Comparison of ENCODE assay signal across 21 cellular contexts in the genomic region with DNA sequence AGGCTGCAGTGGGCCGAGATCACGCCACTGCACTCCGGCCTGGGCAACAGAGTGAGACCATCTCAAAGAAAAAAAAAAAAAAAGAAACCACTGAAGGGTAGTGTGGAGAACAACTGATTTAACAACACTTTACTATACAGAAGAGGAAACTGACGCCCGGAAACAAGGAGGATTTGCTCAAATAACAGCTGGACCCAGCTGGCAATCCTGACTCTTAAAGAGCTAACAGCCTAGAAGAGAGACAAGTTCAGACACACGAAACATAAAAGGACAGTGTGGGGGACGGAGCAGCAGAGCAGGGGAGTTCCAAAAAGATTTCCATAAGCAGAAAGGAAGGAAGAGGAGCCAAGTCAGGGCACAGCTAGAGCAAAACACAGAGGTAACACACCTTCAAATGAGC. TPM values are rescaled to one million over a fixed set of nuclear protein-coding genes. Genes with fewer than 3 reads are reported as not detected.
DNase-seq lines count a peak whose midpoint lies in the region; ATAC-seq, FAIRE-seq and TF ChIP-seq lines count a peak whose summit lies in the region.
"Had no signal": no experiment of that assay in that cellular context is flagged by ENCODE, and none has a peak within 500 bp of the region (broad histone marks: within the 10 kb centered on the region; RNA-seq: fewer than 3 reads in every experiment).

No MANE protein-coding gene starts in this region.

- no peak for ATAC-seq in K562
- no peak for ATAC-seq in HG02981 (IDR thresholded peaks at IDR 0.05; ENCODE audit: unreplicated experiment)
- ATAC-seq: CD8-positive, alpha-beta T cell had no signal

- no TSS peak for BruUV-seq in K562 (replicated peaks; lab: Mats Ljungman, UMichigan)

- H3K4me2 ChIP-seq in BLaER1 (peak overlapping the region; percentile 81), K562 (ENCODE audit: insufficient read depth, low read length) (no peak overlapping the region)
- H3K4me2 ChIP-seq: PC-9 had no signal

- CTCF ChIA-PET in K562 (lab: Yijun Ruan, JAX; ENCODE audit: low intra/inter-chr PET ratio) = no interaction called here

- POLR2A ChIA-PET in K562 (lab: Yijun Ruan, JAX) = interaction anchor here (0.8 to 1.7 kb wide), 2 partner anchors 10 to 30 kb away, joined by 3 to 6 read pairs; partner anchors contain the start of gene SCP2

- no peak overlapping the region for H3K4me3 ChIP-seq in BLaER1
- no peak overlapping the region for H3K4me3 ChIP-seq in K562
- H3K4me3 ChIP-seq in left ventricle myocardium inferior = peak overlapping the region; percentile 23
- H3K4me3 ChIP-seq in prostate gland = no peak overlapping the region
- H3K4me3 ChIP-seq in H7 (ENCODE audit: insufficient read depth, low read depth, low read length) = no peak overlapping the region
- H3K4me3 ChIP-seq: PC-9 had no signal

- TF ChIP-seq RAD21 in K562 (CRISPR knock-in tag; conservative IDR thresholded peaks at IDR 0.05 in 1 of 2, IDR thresholded peaks at IDR 0.05 in 1 of 2) = no peak

- H3K36me3 ChIP-seq in BLaER1 = no peaks in the 10 kb centered on the region
- H3K36me3 ChIP-seq in K562 (ENCODE audit: control insufficient read depth, insufficient read depth, low read length) = no peaks in the 10 kb centered on the region
- H3K36me3 ChIP-seq in left ventricle myocardium inferior = peaks cover 3% of the 10 kb centered on the region
- no peaks in the 10 kb centered on the region for H3K36me3 ChIP-seq in prostate gland
- H3K36me3 ChIP-seq in H7 (replicated peaks; ENCODE audit: control insufficient read depth, insufficient read depth, low read length) = no peaks in the 10 kb centered on the region

- 0 out of 2 replicates have a peak overlapping the region, but pooled peaks have one; percentile 5 for H2AFZ ChIP-seq in K562 (ENCODE audit: low read depth, low read length)
- H2AFZ ChIP-seq: PC-9 had no signal

- DNase-seq in K562 (ENCODE audit: extremely low read depth in 1 of 4, low spot score in 3 of 4) (no peak), left ventricle myocardium inferior (no peak), prostate gland (ENCODE audit: low spot score) (no peak), DMS79 treated with DMSO at 0.1 percent for 48 hours (lab: John Stamatoyannopoulos, UW) (no peak), GM19240 (ENCODE audit: insufficient read length, low spot score) (no peak), H7 (no peak)
- DNase-seq: ACHN; CD8-positive, alpha-beta T cell; DND-41; GDM1; HCEC 1CT; NCI-H1436 treated with DMSO at 0.1 percent for 48 hours; NCI-H2081 treated with DMSO at 0.1 percent for 48 hours; NCI-H226; NCI-H69; PC-9; SHP77 had no signal

- H3K9me1 ChIP-seq in K562 (ENCODE audit: control insufficient read depth, insufficient read depth, low read length) = no peaks in the 10 kb centered on the region

- TF ChIP-seq EP300 in K562 (IDR thresholded peaks at IDR 0.05; ENCODE audit: low read length) = no peak

- TF ChIP-seq POLR2A in K562 (conservative IDR thresholded peaks at IDR 0.05) (no peak), prostate gland (IDR thresholded peaks at IDR 0.05) (no peak)

- WGBS in K562 (ENCODE audit: insufficient coverage, low coverage, missing lambda C conversion rate) = 77% methylated on average over 7 of the region's 7 CpGs
- 65% methylated on average over 7 of the region's 7 CpGs for WGBS in prostate gland

- H3K27me3 ChIP-seq in BLaER1 (peaks cover 14% of the 10 kb centered on the region), K562 (ENCODE audit: control insufficient read depth in 2 of 2, insufficient read depth in 2 of 2, low read length in 2 of 2) (no peaks in the 10 kb centered on the region), left ventricle myocardium inferior (ENCODE audit: low read depth) (peaks cover 11% of the 10 kb centered on the region), prostate gland (replicated peaks; ENCODE audit: insufficient read depth) (no peaks in the 10 kb centered on the region), H7 (ENCODE audit: control insufficient read depth, insufficient read depth, low read length) (peaks cover 24% of the 10 kb centered on the region)

- H3K4me1 ChIP-seq in BLaER1 = peaks cover 30% of the 10 kb centered on the region
- peaks cover 15 to 19% of the 10 kb centered on the region in 2 experiments for H3K4me1 ChIP-seq in K562 (replicated peaks in 1 of 2; ENCODE audit: control insufficient read depth in 2 of 2, insufficient read depth in 2 of 2, low read length in 2 of 2)
- H3K4me1 ChIP-seq in left ventricle myocardium inferior = peaks cover 69% of the 10 kb centered on the region
- H3K4me1 ChIP-seq in prostate gland (replicated peaks) = peaks cover 3% of the 10 kb centered on the region

- peak overlapping the region; percentile 40; the same call in 1 of the 2 replicates for H3K27ac ChIP-seq in BLaER1
- no peak overlapping the region for H3K27ac ChIP-seq in K562 (ENCODE audit: extremely low read depth, low read depth, low read length)
- H3K27ac ChIP-seq in left ventricle myocardium inferior (replicated peaks) = peak overlapping the region; percentile 77
- peak overlapping the region; percentile 21 to 37 for H3K27ac ChIP-seq in prostate gland
- H3K27ac ChIP-seq: PC-9 had no signal

- in situ Hi-C loops in K562 (cut with MboI) = loop anchor here (25.0 kb wide), 1 partner anchor 270 kb away; the partner anchor contains the start of gene CPT2

- no peak for FAIRE-seq in K562 (lab: Jason Lieb, UNC)
- FAIRE-seq: D721Med, GM12892 had no signal

- peaks cover 16% of the 10 kb centered on the region for H3K9me3 ChIP-seq in BLaER1
- no peaks in the 10 kb centered on the region for H3K9me3 ChIP-seq in K562 (replicated peaks; ENCODE audit: control insufficient read depth, insufficient read depth, low read depth, low read length)
- no peaks in the 10 kb centered on the region for H3K9me3 ChIP-seq in left ventricle myocardium inferior (replicated peaks)
- no peaks in the 10 kb centered on the region for H3K9me3 ChIP-seq in prostate gland

- H3K79me2 ChIP-seq in K562 (ENCODE audit: control insufficient read depth, insufficient read depth, low read length) = no peaks in the 10 kb centered on the region

- no peak overlapping the region for H3K9ac ChIP-seq in BLaER1
- H3K9ac ChIP-seq in K562 (ENCODE audit: insufficient read depth in 1 of 2, low read depth in 2 of 2, low read length in 2 of 2) = no peak overlapping the region

- TF ChIP-seq CTCF in K562 (IDR thresholded peaks at IDR 0.05 in 2 of 3, conservative IDR thresholded peaks at IDR 0.05 in 1 of 3; ENCODE audit: insufficient read depth in 2 of 3, low read depth in 1 of 3, low read length in 3 of 3) (no peak), left ventricle myocardium inferior (IDR thresholded peaks at IDR 0.05; ENCODE audit: borderline replicate concordance) (no peak), prostate gland (IDR thresholded peaks at IDR 0.05) (no peak)

- H4K20me1 ChIP-seq in BLaER1 (no peaks in the 10 kb centered on the region), K562 (replicated peaks; ENCODE audit: control insufficient read depth, insufficient read depth, low read length) (no peaks in the 10 kb centered on the region)

- intact Hi-C loops in K562 (cut with micrococcal nuclease) = no loop called here
- intact Hi-C loops in left ventricle myocardium inferior (cut with micrococcal nuclease) = no loop called here
- intact Hi-C loops in prostate gland (cut with DNase I) = loop anchor here (5.0 kb wide), 1 partner anchor 515 kb away; the partner anchor contains the start of genes ORC1 and PRPF38A

TF ChIP-seq in K562, 482 proteins besides CTCF, POLR2A, EP300 and RAD21:
- TF ChIP-seq TCF3 (CRISPR knock-in tag; IDR thresholded peaks at IDR 0.05) = no peak
- no peak for TF ChIP-seq HDGF (IDR thresholded peaks at IDR 0.05)
TF ChIP-seq in K562: peak in this region for 0.

RNA-seq across cellular contexts. Expression of gene ECHDC2, which starts 4.4 kb away (rescaled TPM):
- 2.1 and 2.8 TPM in 2 replicates for total RNA-seq in K562 (2011; cell fraction: chromatin; rRNA removed; ENCODE audit: low replicate concordance)
- 0.83 and 1.8 TPM in 2 replicates for total RNA-seq in K562 (2011; cell fraction: nucleolus; rRNA removed)
- total RNA-seq in K562 (2011; cell fraction: nucleoplasm; rRNA removed) = 0.51 and 1.7 TPM in 2 replicates
- total RNA-seq in K562 (2014; rRNA removed) = not detected in 2 replicates
- total RNA-seq in K562 (2014; rRNA removed; fragmentation: Illumina TruSeq; extraction: Trizol) = 0.38 TPM in 1 of 2 replicates, not detected in the other
- 0.26 and 0.29 TPM in 2 replicates for total RNA-seq in K562 (2015; rRNA removed; fragmentation: Illumina TruSeq; extraction: Trizol)
- 0.69 and 1.5 TPM in 2 replicates for total RNA-seq in K562 (2021)
- 0.38 and 0.74 TPM in 2 replicates for polyA plus RNA-seq in K562 (2011; rRNA removed)
- 0.12 and 0.50 TPM in 2 replicates for polyA plus RNA-seq in K562 (2011; cell fraction: cytosol; rRNA removed)
- polyA plus RNA-seq in K562 (2011; cell fraction: nucleus; rRNA removed) = 1.1 and 1.6 TPM in 2 replicates
- polyA plus RNA-seq in K562 (2012) = 5.6 and 5.9 TPM in 2 replicates
- 0.17 TPM in 1 of 2 replicates, not detected in the other for polyA plus RNA-seq in K562 (2014; fragmentation: Illumina TruSeq; extraction: Trizol)
- polyA plus RNA-seq in K562 (2014; fragmentation: Nextera tagmentation; extraction: Ambion mirVana) = 1 to 10 TPM; 2.0 to 2.6 TPM
- polyA plus RNA-seq in K562 (2014; rRNA removed) = 0.12 and 1.3 TPM in 2 replicates
- polyA minus RNA-seq in K562 (2011; rRNA and poly(A)+ RNA removed) = 0.30 TPM in 1 of 2 replicates, not detected in the other
- polyA minus RNA-seq in K562 (2011; cell fraction: cytosol; rRNA and poly(A)+ RNA removed) = not detected in 2 replicates
- 0.13 and 1.3 TPM in 2 replicates for polyA minus RNA-seq in K562 (2011; cell fraction: nucleus; rRNA and poly(A)+ RNA removed)
- total RNA-seq in left ventricle myocardium inferior = 119 TPM
- 100 to 1,000 TPM; 201 to 246 TPM for total RNA-seq in prostate gland
- total RNA-seq in H7 (2014; rRNA removed; shearing (Covaris generic)) = 5.3 and 16.3 TPM in 2 replicates

RNA-seq across cellular contexts. Expression of gene SCP2, which starts 9.9 kb away (rescaled TPM):
- total RNA-seq in K562 (2011; cell fraction: chromatin; rRNA removed; ENCODE audit: low replicate concordance) = 29.9 and 35.2 TPM in 2 replicates
- total RNA-seq in K562 (2011; cell fraction: nucleolus; rRNA removed) = 7.8 and 8.3 TPM in 2 replicates
- 15.8 and 32.7 TPM in 2 replicates for total RNA-seq in K562 (2011; cell fraction: nucleoplasm; rRNA removed)
- total RNA-seq in K562 (2014; rRNA removed) (57.7 and 63.8 TPM in 2 replicates), K562 (2014; rRNA removed; fragmentation: Illumina TruSeq; extraction: Trizol) (135 and 151 TPM in 2 replicates), K562 (2015; rRNA removed; fragmentation: Illumina TruSeq; extraction: Trizol) (110 and 116 TPM in 2 replicates), K562 (2021) (71.0 and 73.6 TPM in 2 replicates), left ventricle myocardium inferior (130 TPM), prostate gland (100 to 1,000 TPM; 124 to 241 TPM)
- polyA plus RNA-seq in K562 (2011; rRNA removed) (76.7 and 84.5 TPM in 2 replicates), K562 (2014; fragmentation: Illumina TruSeq; extraction: Trizol) (101 and 106 TPM in 2 replicates), K562 (2014; fragmentation: Nextera tagmentation; extraction: Ambion mirVana) (100 to 1,000 TPM; 197 to 258 TPM), K562 (2014; rRNA removed) (78.7 and 81.8 TPM in 2 replicates)
- 14.6 and 36.1 TPM in 2 replicates for polyA plus RNA-seq in K562 (2011; cell fraction: cytosol; rRNA removed)
- 24.8 and 39.1 TPM in 2 replicates for polyA plus RNA-seq in K562 (2011; cell fraction: nucleus; rRNA removed)
- polyA plus RNA-seq in K562 (2012) = 78.8 and 97.2 TPM in 2 replicates
- polyA minus RNA-seq in K562 (2011; rRNA and poly(A)+ RNA removed) = 59.6 and 66.7 TPM in 2 replicates
- 24.9 and 31.2 TPM in 2 replicates for polyA minus RNA-seq in K562 (2011; cell fraction: cytosol; rRNA and poly(A)+ RNA removed)
- 10.0 and 22.5 TPM in 2 replicates for polyA minus RNA-seq in K562 (2011; cell fraction: nucleus; rRNA and poly(A)+ RNA removed)
- 78.7 and 98.7 TPM in 2 replicates for total RNA-seq in H7 (2014; rRNA removed; shearing (Covaris generic))
